ENCODE assay signal across 8 cellular contexts in genomic region chr3:197516517-197516889, GRCh38. TPM values are rescaled to one million over a fixed set of nuclear protein-coding genes. Genes with fewer than 3 reads are reported as not detected.
DNase-seq lines count a peak whose midpoint lies in the region; ATAC-seq and TF ChIP-seq lines count a peak whose summit lies in the region.

No MANE protein-coding gene starts in this region.

- H3K9me3 Mint-ChIP-seq in T-helper 1 cell treated with Interleukin-12 subunit alpha and Interleukin-12 subunit beta and Interleukin-4 antibody, amounts not matched to agents 30 μg/mL and 1 μg/mL, for 36 hours, result peaks cover 3% of the 10 kb centered on the region
- peaks cover 3% of the 10 kb centered on the region for H3K9me3 Mint-ChIP-seq in activated CD4-positive, alpha-beta T cell treated with anti-CD3 and anti-CD28 coated beads, Interleukin-2, amount 10 ng/mL, durations not matched to agents 7 days and 5 days
- H3K9me3 Mint-ChIP-seq in glutamatergic neuron (ENCODE audit: unreplicated experiment), result peaks cover 13% of the 10 kb centered on the region

- DNase-seq in T-helper 1 cell (no peak), glutamatergic neuron (no peak), NCI-H2081 (lab: John Stamatoyannopoulos, UW) (no peak)
- no peak for DNase-seq in activated CD4-positive, alpha-beta T cell treated with anti-CD3 and anti-CD28 coated beads, Interleukin-2, amount 10 ng/mL, durations not matched to agents 7 days and 5 days
- DNase-seq in stimulated activated CD8-positive, alpha-beta memory T cell treated with anti-CD3 and anti-CD28 coated beads, Interleukin-7, amount 100 ng/mL, for 4 hours (ENCODE audit: low read depth in 2 of 2), result peak; percentile 27 to 37

- ATAC-seq in GM19455 (IDR thresholded peaks at IDR 0.05; ENCODE audit: unreplicated experiment) (no peak), HG03439 (IDR thresholded peaks at IDR 0.05; ENCODE audit: unreplicated experiment) (no peak)

- no peak overlapping the region for H3K4me3 Mint-ChIP-seq in T-helper 1 cell treated with Interleukin-12 subunit alpha and Interleukin-12 subunit beta and Interleukin-4 antibody, amounts not matched to agents 30 μg/mL and 1 μg/mL, for 36 hours
- H3K4me3 Mint-ChIP-seq in activated CD4-positive, alpha-beta T cell treated with anti-CD3 and anti-CD28 coated beads, Interleukin-2, amount 10 ng/mL, durations not matched to agents 7 days and 5 days, result no peak overlapping the region
- H3K4me3 Mint-ChIP-seq in glutamatergic neuron (ENCODE audit: unreplicated experiment), result no peak overlapping the region

- no peak for TF ChIP-seq CTCF in glutamatergic neuron (IDR thresholded peaks at IDR 0.05; ENCODE audit: partially characterized antibody, unreplicated experiment)

- CTCF ChIA-PET in activated CD4-positive, alpha-beta T cell treated with anti-CD3 and anti-CD28 coated beads, Interleukin-2, amount 10 ng/mL, durations not matched to agents 7 days and 5 days (lab: Charles Lee), result no interaction called here

- H3K27ac Mint-ChIP-seq in T-helper 1 cell treated with Interleukin-12 subunit alpha and Interleukin-12 subunit beta and Interleukin-4 antibody, amounts not matched to agents 30 μg/mL and 1 μg/mL, for 36 hours, result peak overlapping the region; percentile 65
- peak overlapping the region; percentile 28 for H3K27ac Mint-ChIP-seq in activated CD4-positive, alpha-beta T cell treated with anti-CD3 and anti-CD28 coated beads, Interleukin-2, amount 10 ng/mL, durations not matched to agents 7 days and 5 days
- H3K27ac Mint-ChIP-seq in glutamatergic neuron (ENCODE audit: unreplicated experiment), result peak overlapping the region; percentile 17

- peaks cover 41% of the 10 kb centered on the region for H3K36me3 Mint-ChIP-seq in T-helper 1 cell treated with Interleukin-12 subunit alpha and Interleukin-12 subunit beta and Interleukin-4 antibody, amounts not matched to agents 30 μg/mL and 1 μg/mL, for 36 hours (ENCODE audit: low read depth)
- peaks cover 40% of the 10 kb centered on the region for H3K36me3 Mint-ChIP-seq in activated CD4-positive, alpha-beta T cell treated with anti-CD3 and anti-CD28 coated beads, Interleukin-2, amount 10 ng/mL, durations not matched to agents 7 days and 5 days (ENCODE audit: low read depth)
- H3K36me3 Mint-ChIP-seq in glutamatergic neuron (ENCODE audit: unreplicated experiment), result no peaks in the 10 kb centered on the region

- no peaks in the 10 kb centered on the region for H3K27me3 Mint-ChIP-seq in T-helper 1 cell treated with Interleukin-12 subunit alpha and Interleukin-12 subunit beta and Interleukin-4 antibody, amounts not matched to agents 30 μg/mL and 1 μg/mL, for 36 hours (ENCODE audit: low read depth)
- no peaks in the 10 kb centered on the region for H3K27me3 Mint-ChIP-seq in activated CD4-positive, alpha-beta T cell treated with anti-CD3 and anti-CD28 coated beads, Interleukin-2, amount 10 ng/mL, durations not matched to agents 7 days and 5 days
- H3K27me3 Mint-ChIP-seq in glutamatergic neuron (ENCODE audit: unreplicated experiment), result peaks cover 21% of the 10 kb centered on the region

- POLR2A ChIA-PET in activated CD4-positive, alpha-beta T cell treated with anti-CD3 and anti-CD28 coated beads, Interleukin-2, amount 10 ng/mL, durations not matched to agents 7 days and 5 days (lab: Charles Lee), result no interaction called here

- H3K4me1 Mint-ChIP-seq in T-helper 1 cell treated with Interleukin-12 subunit alpha and Interleukin-12 subunit beta and Interleukin-4 antibody, amounts not matched to agents 30 μg/mL and 1 μg/mL, for 36 hours (ENCODE audit: low read depth), result peaks cover 14% of the 10 kb centered on the region
- H3K4me1 Mint-ChIP-seq in activated CD4-positive, alpha-beta T cell treated with anti-CD3 and anti-CD28 coated beads, Interleukin-2, amount 10 ng/mL, durations not matched to agents 7 days and 5 days, result peaks cover 12% of the 10 kb centered on the region
- H3K4me1 Mint-ChIP-seq in glutamatergic neuron (ENCODE audit: low read depth, unreplicated experiment), result peaks cover 38% of the 10 kb centered on the region

RNA-seq across cellular contexts. Expression of gene BDH1, which starts 39.3 kb away (rescaled TPM):
- 10 to 100 TPM; 53.6 to 58.7 TPM for total RNA-seq in activated CD4-positive, alpha-beta T cell treated with anti-CD3 and anti-CD28 coated beads, Interleukin-2, amount 10 ng/mL, durations not matched to agents 7 days and 5 days
- total RNA-seq in glutamatergic neuron (ENCODE audit: unreplicated experiment), result 19.4 TPM

Comparison
In these comparisons a context has a peak if more than half of its experiments do, and no peak if none do; other contexts are left out.
1. DNase-seq: peak in stimulated activated CD8-positive, alpha-beta memory T cell treated with anti-CD3 and anti-CD28 coated beads, Interleukin-7, amount 100 ng/mL, for 4 hours (2 of 2); none in T-helper 1 cell (0 of 5), activated CD4-positive, alpha-beta T cell treated with anti-CD3 and anti-CD28 coated beads, Interleukin-2, amount 10 ng/mL, durations not matched to agents 7 days and 5 days (single experiment), glutamatergic neuron (single experiment) and NCI-H2081 (0 of 2).
2. Peak in every context shown above with its lines, with median percentiles within 50 percentile points of each other: H3K27ac Mint-ChIP-seq.